8 cellular contexts compared by ENCODE assay signal in the genomic region with DNA sequence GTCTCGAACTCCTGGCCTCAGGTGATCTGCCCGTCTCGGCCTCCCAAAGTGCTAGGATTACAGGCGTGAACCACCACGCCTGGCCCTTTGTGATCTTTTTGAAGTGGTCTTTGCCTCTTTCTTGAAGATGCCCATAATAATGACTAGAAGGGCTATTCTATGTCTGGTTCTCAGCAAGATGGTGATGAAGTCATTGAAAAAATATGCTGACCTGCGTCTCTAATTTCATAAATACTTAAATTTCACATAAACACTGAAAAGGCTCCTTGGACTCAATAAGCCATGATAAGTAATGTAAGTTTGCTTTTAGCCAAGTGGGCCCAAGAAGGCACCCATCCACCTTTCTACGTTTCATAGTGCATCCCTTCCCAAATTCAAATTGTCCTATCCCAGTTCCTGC. TPM values are rescaled to one million over a fixed set of nuclear protein-coding genes. Genes with fewer than 3 reads are reported as not detected.
DNase-seq lines count a peak whose midpoint lies in the region; ATAC-seq, FAIRE-seq and TF ChIP-seq lines count a peak whose summit lies in the region.

No MANE protein-coding gene starts in this region.

- H3K4me3 ChIP-seq in GM12878 (peak overlapping the region; percentile 80), mesendoderm (ENCODE audit: low read length) (no peak overlapping the region), vagina (peak overlapping the region; percentile 50 to 64)

- WGBS in GM12878 (ENCODE audit: insufficient coverage, insufficient replicate concordance, low lambda C conversion rate, missing lambda C conversion rate): 96% methylated on average over 7 of the region's 7 CpGs
- no CpG with 5 or more reads among the region's 7 CpGs for WGBS in mesendoderm (ENCODE audit: extremely low coverage, insufficient coverage, low lambda C conversion rate)

- no peak overlapping the region; the same call in 1 of the 2 replicates for H2AFZ ChIP-seq in GM12878 (ENCODE audit: control insufficient read depth, low read depth, low read length)

- H3K27ac ChIP-seq in GM12878 (ENCODE audit: control insufficient read depth, insufficient read depth) (peak overlapping the region; percentile 99), mesendoderm (ENCODE audit: low read depth, low read length) (no peak overlapping the region), vagina (peak overlapping the region; percentile 90)

- no peak overlapping the region for H3K18ac ChIP-seq in mesendoderm (ENCODE audit: low read length)

- no peak for TF ChIP-seq RAD21 in GM12878 (IDR thresholded peaks at IDR 0.05; ENCODE audit: insufficient read depth, low read depth, low read length)

- no peak overlapping the region for H3K23ac ChIP-seq in mesendoderm (ENCODE audit: low read length)

- H3K79me2 ChIP-seq in GM12878 (ENCODE audit: control insufficient read depth, insufficient read depth, low read length): peaks cover 43% of the 10 kb centered on the region
- peaks cover 25% of the 10 kb centered on the region for H3K79me2 ChIP-seq in mesendoderm (ENCODE audit: control insufficient read depth, insufficient read depth, low read length)

- in situ Hi-C loops in GM12878 (cut with MboI): loop anchor here (5.0 kb wide), 1 partner anchor 359 kb away; no protein-coding TSS in a partner anchor

- no peak for ATAC-seq in stimulated activated naive CD8-positive, alpha-beta T cell treated with anti-CD3 and anti-CD28 coated beads, Interleukin-15, Interleukin-2, amounts not matched to agents 100 U/mL and 50 U/mL, for 24 hours
- no peak for ATAC-seq in GM12878
- ATAC-seq in HG03439 (IDR thresholded peaks at IDR 0.05; ENCODE audit: unreplicated experiment): no peak
- no peak for ATAC-seq in HG02610 (IDR thresholded peaks at IDR 0.05; ENCODE audit: unreplicated experiment)

- peaks cover 5% of the 10 kb centered on the region for H3K36me3 Mint-ChIP-seq in stimulated activated naive CD8-positive, alpha-beta T cell treated with anti-CD3 and anti-CD28 coated beads, Interleukin-15, Interleukin-2, amounts not matched to agents 100 ng/mL and 50 ng/mL, for 24 hours (ENCODE audit: low read depth)

- no peak for DNase-seq in stimulated activated naive CD8-positive, alpha-beta T cell treated with anti-CD3 and anti-CD28 coated beads, Interleukin-15, Interleukin-2, amounts not matched to agents 100 U/mL and 50 U/mL, for 24 hours
- no peak for DNase-seq in GM12878 (ENCODE audit: low read depth, low spot score)
- no peak for DNase-seq in mesendoderm
- DNase-seq in vagina (ENCODE audit: extremely low spot score in 2 of 2): no peak
- DNase-seq in GM03348 (ENCODE audit: low spot score): no peak

- H3K4me3 Mint-ChIP-seq in stimulated activated naive CD8-positive, alpha-beta T cell treated with anti-CD3 and anti-CD28 coated beads, Interleukin-15, Interleukin-2, amounts not matched to agents 100 ng/mL and 50 ng/mL, for 24 hours: peak overlapping the region; percentile 89

- FAIRE-seq in GM12878 (lab: Jason Lieb, UNC): no peak

- H3K36me3 ChIP-seq in GM12878 (ENCODE audit: control insufficient read depth in 2 of 2, insufficient read depth in 2 of 2, low read length in 1 of 2) (no peaks in the 10 kb centered on the region), mesendoderm (ENCODE audit: control insufficient read depth, insufficient read depth, low read length) (no peaks in the 10 kb centered on the region), vagina (no peaks in the 10 kb centered on the region)

- H3K9me3 ChIP-seq in GM12878 (replicated peaks; ENCODE audit: control insufficient read depth, insufficient read depth, low read length) (no peaks in the 10 kb centered on the region), vagina (no peaks in the 10 kb centered on the region)

- BruUV-seq in GM12878 (replicated peaks; lab: Mats Ljungman, UMichigan): no TSS peak

- H3K4me2 ChIP-seq in GM12878 (ENCODE audit: control insufficient read depth, insufficient read depth) (peak overlapping the region; percentile 86), mesendoderm (ENCODE audit: low read length) (peak overlapping the region; percentile 17)

- TF ChIP-seq EP300 in GM12878 (IDR thresholded peaks at IDR 0.05; ENCODE audit: borderline replicate concordance in 1 of 2, control insufficient read depth in 1 of 2, low read depth in 2 of 2, low read length in 2 of 2): no peak

- no peaks in the 10 kb centered on the region for H3K79me1 ChIP-seq in mesendoderm (ENCODE audit: low read length)

- no peak overlapping the region for H2BK15ac ChIP-seq in mesendoderm (replicated peaks; ENCODE audit: low read depth)

- RAD21 ChIA-PET in GM12878 (lab: Charles Lee; ENCODE audit: unreplicated experiment): interaction anchor here (6.7 kb wide), 1 partner anchor 11 kb away, joined by 54 read pairs; no protein-coding TSS in a partner anchor

- H2BK5ac ChIP-seq in mesendoderm (ENCODE audit: low read length): no peak overlapping the region

- H4K5ac ChIP-seq in mesendoderm (ENCODE audit: low read length): no peak overlapping the region

- H3K56ac ChIP-seq in mesendoderm (ENCODE audit: low read length): peak overlapping the region; percentile 88

- H3K9ac ChIP-seq in GM12878 (ENCODE audit: control insufficient read depth, insufficient read depth, low read length) (peak overlapping the region; percentile 68; the same call in 1 of the 2 replicates), mesendoderm (ENCODE audit: low read length) (no peak overlapping the region)

- TF ChIP-seq POLR2A in GM12878 (IDR thresholded peaks at IDR 0.05; ENCODE audit: low read depth, low read length): no peak
- no peak for TF ChIP-seq POLR2A in vagina (IDR thresholded peaks at IDR 0.05)

- CTCF ChIA-PET in GM12878 (lab: Yijun Ruan, JAX): interaction anchor here (0.6 to 1.6 kb wide), 3 partner anchors 11 to 1810 kb away, joined by 3 to 5 read pairs (median 4); no protein-coding TSS in a partner anchor

- H3K27me3 ChIP-seq in GM12878 (replicated peaks in 1 of 2; ENCODE audit: control insufficient read depth in 2 of 2, insufficient read depth in 2 of 2, low read length in 1 of 2) (no peaks in the 10 kb centered on the region), mesendoderm (ENCODE audit: insufficient read depth, low read length, poor library complexity) (no peaks in the 10 kb centered on the region), vagina (no peaks in the 10 kb centered on the region)

- H3K4me1 Mint-ChIP-seq in stimulated activated naive CD8-positive, alpha-beta T cell treated with anti-CD3 and anti-CD28 coated beads, Interleukin-15, Interleukin-2, amounts not matched to agents 100 ng/mL and 50 ng/mL, for 24 hours (ENCODE audit: low read depth): peaks cover 48% of the 10 kb centered on the region

- H3K27me3 Mint-ChIP-seq in stimulated activated naive CD8-positive, alpha-beta T cell treated with anti-CD3 and anti-CD28 coated beads, Interleukin-15, Interleukin-2, amounts not matched to agents 100 ng/mL and 50 ng/mL, for 24 hours: no peaks in the 10 kb centered on the region

- SMC1A ChIA-PET in GM12878 (lab: Charles Lee; ENCODE audit: uncharacterized antibody, unreplicated experiment): interaction anchor here (1.1 to 2.4 kb wide), 3 partner anchors 11 to 33 kb away, joined by 3 to 17 read pairs (median 3); no protein-coding TSS in a partner anchor

- peaks cover 21% of the 10 kb centered on the region for H3K4me1 ChIP-seq in GM12878 (ENCODE audit: control insufficient read depth, insufficient read depth, low read length)
- H3K4me1 ChIP-seq in mesendoderm (ENCODE audit: control insufficient read depth, low read depth, low read length): peaks cover 3% of the 10 kb centered on the region
- H3K4me1 ChIP-seq in vagina: peaks cover 37% of the 10 kb centered on the region

- POLR2A ChIA-PET in GM12878 (lab: Charles Lee): interaction anchor here (0.5 to 5.5 kb wide), 2 partner anchors 12 to 33 kb away, joined by 5 to 54 read pairs; no protein-coding TSS in a partner anchor

- no peaks in the 10 kb centered on the region for H4K20me1 ChIP-seq in GM12878 (ENCODE audit: control insufficient read depth, insufficient read depth)

- no peak overlapping the region for H2BK120ac ChIP-seq in mesendoderm (ENCODE audit: low read depth, low read length)

- H3K27ac Mint-ChIP-seq in stimulated activated naive CD8-positive, alpha-beta T cell treated with anti-CD3 and anti-CD28 coated beads, Interleukin-15, Interleukin-2, amounts not matched to agents 100 ng/mL and 50 ng/mL, for 24 hours: peak overlapping the region; percentile 93

- intact Hi-C loops in GM12878 (cut with micrococcal nuclease; ENCODE audit: unreplicated experiment) (no loop called here), vagina (cut with DNase I) (no loop called here)

- H3K4ac ChIP-seq in mesendoderm (ENCODE audit: low read depth, low read length): no peak overlapping the region

- H3K9me3 Mint-ChIP-seq in stimulated activated naive CD8-positive, alpha-beta T cell treated with anti-CD3 and anti-CD28 coated beads, Interleukin-15, Interleukin-2, amounts not matched to agents 100 ng/mL and 50 ng/mL, for 24 hours: no peaks in the 10 kb centered on the region

- TF ChIP-seq CTCF in GM12878 (IDR thresholded peaks at IDR 0.05 in 2 of 3, conservative IDR thresholded peaks at IDR 0.05 in 1 of 3; ENCODE audit: control insufficient read depth in 2 of 3, extremely low read depth in 1 of 3, insufficient read depth in 1 of 3, low read depth in 3 of 3, low read length in 3 of 3): no peak
- no peak for TF ChIP-seq CTCF in vagina (IDR thresholded peaks at IDR 0.05)

- H4K8ac ChIP-seq in mesendoderm (ENCODE audit: low read depth, low read length): no peak overlapping the region

- peak overlapping the region; percentile 44 for H2AK5ac ChIP-seq in mesendoderm (ENCODE audit: low read length)

RNA-seq across cellular contexts. Expression of a gene that starts 0.8 kb away (rescaled TPM):
- total RNA-seq in GM12878 (2013; cell fraction: nucleolus; rRNA removed): 80.8 and 88.1 TPM in 2 replicates
- total RNA-seq in GM12878 (2014; rRNA removed) (52.6 and 59.6 TPM in 2 replicates), GM12878 (2014; rRNA removed; fragmentation: Illumina TruSeq; extraction: Trizol) (69.8 and 71.0 TPM in 2 replicates), GM12878 (2021) (72.6 TPM in 2 replicates), vagina (41.0 TPM)
- 24.7 TPM for polyA plus RNA-seq in GM12878 (2011; ENCODE audit: low read depth)
- polyA plus RNA-seq in GM12878 (2011; rRNA removed) (100 and 162 TPM in 2 replicates), GM12878 (2014; fragmentation: Illumina TruSeq; extraction: Trizol) (62.6 and 76.2 TPM in 2 replicates), GM12878 (2014; fragmentation: Nextera tagmentation; extraction: Ambion mirVana) (10 to 100 TPM; 20.6 to 23.4 TPM), GM12878 (2014; rRNA removed) (28.0 and 35.6 TPM in 2 replicates), GM12878 (2016; fragmentation: Nextera tagmentation; extraction: Ambion mirVana) (10 to 100 TPM; 47.5 to 52.5 TPM)
- polyA plus RNA-seq in GM12878 (2011; cell fraction: cytosol; rRNA removed): 32.0 and 38.4 TPM in 2 replicates
- polyA plus RNA-seq in GM12878 (2011; cell fraction: nucleus; rRNA removed): 28.7 and 36.7 TPM in 2 replicates
- 24.5 and 34.8 TPM in 2 replicates for polyA plus RNA-seq in GM12878 (2012)
- 77.4 and 116 TPM in 2 replicates for polyA minus RNA-seq in GM12878 (2011; rRNA and poly(A)+ RNA removed)
- polyA minus RNA-seq in GM12878 (2011; cell fraction: cytosol; rRNA and poly(A)+ RNA removed): 37.0 and 41.8 TPM in 2 replicates
- polyA minus RNA-seq in GM12878 (2011; cell fraction: nucleus; rRNA and poly(A)+ RNA removed): 19.3 and 25.4 TPM in 2 replicates
- polyA plus RNA-seq in mesendoderm (2013, experiment 1 of 2): 70.7 TPM
- polyA plus RNA-seq in mesendoderm (2013, experiment 2 of 2): 71.6 TPM

RNA-seq across cellular contexts. Expression of a gene that starts 46.7 kb away (rescaled TPM):
- total RNA-seq in GM12878 (2013; cell fraction: nucleolus; rRNA removed): 71.0 and 71.5 TPM in 2 replicates
- total RNA-seq in GM12878 (2014; rRNA removed): 23.7 and 28.6 TPM in 2 replicates
- total RNA-seq in GM12878 (2014; rRNA removed; fragmentation: Illumina TruSeq; extraction: Trizol): 45.1 and 46.1 TPM in 2 replicates
- 23.0 and 23.6 TPM in 2 replicates for total RNA-seq in GM12878 (2021)
- polyA plus RNA-seq in GM12878 (2011; ENCODE audit: low read depth): 14.7 TPM
- polyA plus RNA-seq in GM12878 (2011; rRNA removed): 13.6 and 15.8 TPM in 2 replicates
- polyA plus RNA-seq in GM12878 (2011; cell fraction: cytosol; rRNA removed): 3.6 and 4.8 TPM in 2 replicates
- polyA plus RNA-seq in GM12878 (2011; cell fraction: nucleus; rRNA removed): 5.4 and 8.5 TPM in 2 replicates
- 18.5 and 23.9 TPM in 2 replicates for polyA plus RNA-seq in GM12878 (2012)
- 50.6 and 62.8 TPM in 2 replicates for polyA plus RNA-seq in GM12878 (2014; fragmentation: Illumina TruSeq; extraction: Trizol)
- 10 to 100 TPM; 29.5 to 35.2 TPM for polyA plus RNA-seq in GM12878 (2014; fragmentation: Nextera tagmentation; extraction: Ambion mirVana)
- 23.8 and 25.8 TPM in 2 replicates for polyA plus RNA-seq in GM12878 (2014; rRNA removed)
- polyA plus RNA-seq in GM12878 (2016; fragmentation: Nextera tagmentation; extraction: Ambion mirVana): 10 to 100 TPM; 45.6 to 47.8 TPM
- polyA minus RNA-seq in GM12878 (2011; rRNA and poly(A)+ RNA removed): 9.0 and 9.4 TPM in 2 replicates
- polyA minus RNA-seq in GM12878 (2011; cell fraction: cytosol; rRNA and poly(A)+ RNA removed): 5.3 and 6.5 TPM in 2 replicates
- polyA minus RNA-seq in GM12878 (2011; cell fraction: nucleus; rRNA and poly(A)+ RNA removed): 5.7 and 7.3 TPM in 2 replicates
- 37.0 TPM for polyA plus RNA-seq in mesendoderm (2013, experiment 1 of 2)
- polyA plus RNA-seq in mesendoderm (2013, experiment 2 of 2): 37.0 TPM
- total RNA-seq in vagina: 21.9 TPM
